ENCODE assay signal across 7 cellular contexts in genomic region chr21:32726742-32727477, GRCh38. TPM values are rescaled to one million over a fixed set of nuclear protein-coding genes. Genes with fewer than 3 reads are reported as not detected.
DNase-seq lines count a peak whose midpoint lies in the region; TF ChIP-seq lines count a peak whose summit lies in the region.

No MANE protein-coding gene starts in this region.

- no peak for TF ChIP-seq CTCF in lower leg skin (IDR thresholded peaks at IDR 0.05)

- H3K27me3 ChIP-seq in subcutaneous abdominal adipose tissue (ENCODE audit: control insufficient read depth in 5 of 5, insufficient read depth in 4 of 5, low read length in 5 of 5) = no peaks in the 10 kb centered on the region

- WGBS in lower leg skin, 2 donors = 1% methylated on average over 22 of the region's 22 CpGs

- H3K36me3 ChIP-seq in subcutaneous abdominal adipose tissue (ENCODE audit: control insufficient read depth in 5 of 5, insufficient read depth in 5 of 5, low read length in 5 of 5) = peaks cover 0 to 4% (median 2%) of the 10 kb centered on the region in 5 donors

- no peaks in the 10 kb centered on the region for H3K9me3 Mint-ChIP-seq in T-helper 2 cell treated with Interferon-gamma antibody and Interleukin-4, amounts not matched to agents 5 μg/mL and 100 μg/mL, for 36 hours

- H3K4me3 Mint-ChIP-seq in T-helper 2 cell treated with Interferon-gamma antibody and Interleukin-4, amounts not matched to agents 5 μg/mL and 100 μg/mL, for 36 hours = peak overlapping the region; percentile 100

- peaks cover 15% of the 10 kb centered on the region for H3K36me3 Mint-ChIP-seq in T-helper 2 cell treated with Interferon-gamma antibody and Interleukin-4, amounts not matched to agents 5 μg/mL and 100 μg/mL, for 36 hours (ENCODE audit: low read depth)

- H3K27me3 Mint-ChIP-seq in T-helper 2 cell treated with Interferon-gamma antibody and Interleukin-4, amounts not matched to agents 5 μg/mL and 100 μg/mL, for 36 hours (ENCODE audit: low read depth) = no peaks in the 10 kb centered on the region

- no peak for TF ChIP-seq POLR2A in lower leg skin (IDR thresholded peaks at IDR 0.05)

- intact Hi-C loops in lower leg skin (cut with DNase I; ENCODE audit: low total_unique reads) = no loop called here

- peak overlapping the region; percentile 99 for H3K27ac Mint-ChIP-seq in T-helper 2 cell treated with Interferon-gamma antibody and Interleukin-4, amounts not matched to agents 5 μg/mL and 100 μg/mL, for 36 hours

- H3K4me1 ChIP-seq in subcutaneous abdominal adipose tissue (ENCODE audit: control insufficient read depth in 5 of 5, insufficient read depth in 5 of 5, low read length in 5 of 5) = peaks cover 2 to 20% (median 20%) of the 10 kb centered on the region in 5 donors

- peak overlapping the region; percentile 93 to 96 (median 94) for H3K9ac ChIP-seq in subcutaneous abdominal adipose tissue (ENCODE audit: low read length in 5 of 5)

- DNase-seq in GF-D8 (lab: John Stamatoyannopoulos, UW) (peak; percentile 47), dedifferentiated amniotic fluid mesenchymal stem cell (ENCODE audit: extremely low spot score) (peak; percentile 22), lower leg skin (ENCODE audit: low spot score in 2 of 2) (peak in 1 of 2 donors; percentile 16)
- DNase-seq in Jurkat, Clone E6-1 (ENCODE audit: low read depth, low spot score) = no peak
- DNase-seq in T-helper 2 cell treated with Interferon-gamma antibody and Interleukin-4, amounts not matched to agents 5 μg/mL and 100 μg/mL, for 36 hours (ENCODE audit: low spot score) = peak; percentile 31
- DNase-seq in activated CD4-positive, CD25-positive, alpha-beta regulatory T cell (lab: John Stamatoyannopoulos, UW) = no peak

- H3K4me3 ChIP-seq in Jurkat, Clone E6-1 (ENCODE audit: low read length) = peak overlapping the region; percentile 89
- H3K4me3 ChIP-seq in lower leg skin (ENCODE audit: low read depth, poor library complexity, severe bottlenecking) (peak overlapping the region; percentile 99), subcutaneous abdominal adipose tissue (ENCODE audit: low read depth in 1 of 5, low read length in 5 of 5) (peak overlapping the region; percentile 88 to 97 (median 92))

- H3K9me3 ChIP-seq in subcutaneous abdominal adipose tissue (ENCODE audit: control insufficient read depth in 5 of 5, low read length in 5 of 5) = no peaks in the 10 kb centered on the region

- peaks cover 38% of the 10 kb centered on the region for H3K4me1 Mint-ChIP-seq in T-helper 2 cell treated with Interferon-gamma antibody and Interleukin-4, amounts not matched to agents 5 μg/mL and 100 μg/mL, for 36 hours (ENCODE audit: low read depth)

- H3K27ac ChIP-seq in subcutaneous abdominal adipose tissue (ENCODE audit: low read depth, low read length) = peak overlapping the region; percentile 86

RNA-seq across cellular contexts. Expression of gene SYNJ1, which starts 0.9 kb away (rescaled TPM):
- 5.8 TPM for polyA plus RNA-seq in Jurkat, Clone E6-1 (2012; ENCODE audit: insufficient read depth, insufficient read length)
- total RNA-seq in lower leg skin = 10 to 100 TPM in 2 of 4 donors, 1 to 10 TPM in 2; 5.9 to 18.1 (median 10.8) TPM

RNA-seq across cellular contexts. Expression of gene PAXBP1, which starts 44.6 kb away (rescaled TPM):
- polyA plus RNA-seq in Jurkat, Clone E6-1 (2012; ENCODE audit: insufficient read depth, insufficient read length) = 35.5 TPM
- total RNA-seq in lower leg skin = 10 to 100 TPM; 21.3 to 32.6 (median 27.6) TPM

Comparison
In these comparisons a context has a peak if more than half of its experiments do, and no peak if none do; other contexts are left out.
1. DNase-seq: peak in GF-D8 (single experiment), T-helper 2 cell treated with Interferon-gamma antibody and Interleukin-4, amounts not matched to agents 5 μg/mL and 100 μg/mL, for 36 hours (single experiment) and dedifferentiated amniotic fluid mesenchymal stem cell (single experiment); none in Jurkat, Clone E6-1 (single experiment) and activated CD4-positive, CD25-positive, alpha-beta regulatory T cell (0 of 4).
2. Peak in every context shown above with its lines, with median percentiles within 50 percentile points of each other: H3K4me3 ChIP-seq.